ENCODE assay signal across 8 cellular contexts in the genomic region with DNA sequence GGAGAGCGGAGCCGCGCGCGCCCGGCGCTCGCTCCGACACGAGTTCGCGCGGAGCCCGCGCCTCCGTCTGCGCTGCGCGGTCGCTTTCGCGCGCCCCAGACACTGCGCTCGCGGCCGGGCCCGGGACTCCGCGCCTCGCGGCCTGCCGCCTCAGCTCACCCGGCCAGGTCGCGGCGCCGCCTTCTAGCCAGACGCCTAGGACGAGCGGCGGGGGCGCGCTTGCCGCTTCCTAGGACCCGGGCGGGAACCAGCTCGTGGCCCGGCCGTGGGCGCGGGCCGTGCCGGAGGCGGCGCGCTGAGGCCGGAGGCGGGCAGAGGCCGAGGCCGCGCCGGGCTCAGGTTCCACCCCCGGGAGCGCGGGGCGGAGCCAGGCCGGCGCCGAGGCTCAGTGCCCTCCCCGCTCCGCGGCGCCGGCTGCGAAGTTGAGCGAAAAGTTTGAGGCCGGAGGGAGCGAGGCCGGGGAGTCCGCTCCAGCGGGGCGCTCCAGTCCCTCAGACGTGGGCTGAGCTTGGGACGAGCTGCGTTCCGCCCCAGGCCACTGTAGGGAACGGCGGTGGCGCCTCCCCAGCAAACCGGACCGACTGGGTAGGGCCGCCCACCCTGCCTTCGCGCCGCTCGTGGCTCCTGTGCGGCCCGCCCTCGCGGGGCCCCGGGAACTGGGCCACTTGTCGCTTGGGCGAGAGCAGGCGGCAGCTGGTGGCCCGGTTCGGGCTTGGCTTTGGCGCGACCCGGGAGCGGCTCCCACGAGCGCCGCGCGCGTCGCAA. TPM values are rescaled to one million over a fixed set of nuclear protein-coding genes. Genes with fewer than 3 reads are reported as not detected.
DNase-seq lines count a peak whose midpoint lies in the region; ATAC-seq and TF ChIP-seq lines count a peak whose summit lies in the region.

A gene with protein sequence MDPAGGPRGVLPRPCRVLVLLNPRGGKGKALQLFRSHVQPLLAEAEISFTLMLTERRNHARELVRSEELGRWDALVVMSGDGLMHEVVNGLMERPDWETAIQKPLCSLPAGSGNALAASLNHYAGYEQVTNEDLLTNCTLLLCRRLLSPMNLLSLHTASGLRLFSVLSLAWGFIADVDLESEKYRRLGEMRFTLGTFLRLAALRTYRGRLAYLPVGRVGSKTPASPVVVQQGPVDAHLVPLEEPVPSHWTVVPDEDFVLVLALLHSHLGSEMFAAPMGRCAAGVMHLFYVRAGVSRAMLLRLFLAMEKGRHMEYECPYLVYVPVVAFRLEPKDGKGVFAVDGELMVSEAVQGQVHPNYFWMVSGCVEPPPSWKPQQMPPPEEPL (plus strand): TSS at position 388 of the 765 bp plus-strand sequence. CDS start 1,036 bp downstream, outside the sequence.

- peak within 1 kb of the TSS; percentile 59; the same call in 1 of the 2 replicates for H3K9ac ChIP-seq in MM.1S (ENCODE audit: low read length)

- H2AFZ ChIP-seq in MM.1S (ENCODE audit: low read length), result peak within 1 kb of the TSS; percentile 93

- H3K27ac ChIP-seq in MM.1S (ENCODE audit: low read length), result peak within 1 kb of the TSS; percentile 29; the same call in 1 of the 2 replicates
- peak within 1 kb of the TSS; percentile 29 for H3K27ac ChIP-seq in cingulate gyrus (ENCODE audit: low read depth, low read length)

- H3K27me3 ChIP-seq in MM.1S (replicated peaks; ENCODE audit: insufficient read depth, low read length), result peaks cover 18% of the 10 kb centered on the region

- H3K4me3 ChIP-seq in MM.1S (ENCODE audit: low read length), result peak within 1 kb of the TSS; percentile 69

- H4K20me1 ChIP-seq in MM.1S (ENCODE audit: insufficient read depth, low read length), result no peaks in the 10 kb centered on the region

- no peaks in the 10 kb centered on the region for H3K79me2 ChIP-seq in MM.1S (ENCODE audit: low read length)

- no peaks in the 10 kb centered on the region for H3K9me2 ChIP-seq in MM.1S (replicated peaks; ENCODE audit: insufficient read depth, low read length)

- peak within 1 kb of the TSS; percentile 100 for H3K4me2 ChIP-seq in MM.1S (ENCODE audit: low read depth, low read length)

- H3K36me3 ChIP-seq in MM.1S (replicated peaks; ENCODE audit: insufficient read depth, low read length), result no peaks in the 10 kb centered on the region

- ATAC-seq in GM21723 (IDR thresholded peaks at IDR 0.05; ENCODE audit: unreplicated experiment), result peak; percentile 68
- no peak for ATAC-seq in GM18858 (IDR thresholded peaks at IDR 0.05; ENCODE audit: unreplicated experiment)

- DNase-seq in Daoy (ENCODE audit: low read depth), result peak; percentile 93
- peak; percentile 85 for DNase-seq in MM.1S
- DNase-seq in activated CD4-positive, CD25-positive, alpha-beta regulatory T cell treated with anti-CD3 and anti-CD28 coated beads, Interleukin-2, amount 50 U/mL, for 72 hours, result peak; percentile 73
- DNase-seq in left kidney (ENCODE audit: low read depth, low spot score), result peak; percentile 89
- peak; percentile 54 to 74 for DNase-seq in stimulated activated CD4-positive, alpha-beta T cell treated with anti-CD3 and anti-CD28 coated beads, Interleukin-4, amount 100 ng/mL, for 4 hours

- no peaks in the 10 kb centered on the region for H3K9me3 ChIP-seq in MM.1S (replicated peaks; ENCODE audit: insufficient read depth, low read length)

- no peak for TF ChIP-seq CTCF in MM.1S (IDR thresholded peaks at IDR 0.05; ENCODE audit: low read length)

- peaks cover 11% of the 10 kb centered on the region; the same call in 1 of the 2 replicates for H3K4me1 ChIP-seq in MM.1S (ENCODE audit: low read length)

- H3F3A ChIP-seq in MM.1S (ENCODE audit: insufficient read depth, low read length), result peaks cover 10% of the 10 kb centered on the region

RNA-seq across cellular contexts. Expression of the gene that starts here (rescaled TPM):
- 72.9 and 91.9 TPM in 2 replicates for total RNA-seq in Daoy (2014; rRNA removed; shearing (Covaris generic))
